In genomic region chr3:75048650-75049049, GRCh38 we compare ENCODE assay signal across 1 cellular context.
TF ChIP-seq lines count a peak whose summit lies in the region.

No MANE protein-coding gene starts in this region.

TF ChIP-seq in IMR-90, 13 proteins besides CTCF, POLR2A, EP300 and RAD21:
- no peak for TF ChIP-seq NFE2L2 (IDR thresholded peaks at IDR 0.05; ENCODE audit: low read depth, low read length)
- no peak for TF ChIP-seq MAFK (IDR thresholded peaks at IDR 0.05; ENCODE audit: low read depth, low read length)
- no peak for TF ChIP-seq CHD1 (IDR thresholded peaks at IDR 0.05; ENCODE audit: low read depth, low read length)
- TF ChIP-seq RFX5 (IDR thresholded peaks at IDR 0.05; ENCODE audit: low read depth, low read length), result no peak
- TF ChIP-seq RCOR1 (IDR thresholded peaks at IDR 0.05; ENCODE audit: insufficient replicate concordance, low read length), result no peak
- no peak for TF ChIP-seq CEBPB (IDR thresholded peaks at IDR 0.05; ENCODE audit: low read depth, low read length)
- no peak for TF ChIP-seq USF2 (IDR thresholded peaks at IDR 0.05; ENCODE audit: low read depth, low read length)
- no peak for TF ChIP-seq FOS (IDR thresholded peaks at IDR 0.05; ENCODE audit: low read depth, low read length)
- TF ChIP-seq ELK1 (IDR thresholded peaks at IDR 0.05; ENCODE audit: borderline replicate concordance, low read depth, low read length), result no peak
- TF ChIP-seq MXI1 (IDR thresholded peaks at IDR 0.05; ENCODE audit: borderline replicate concordance, low read depth, low read length), result no peak
- no peak for TF ChIP-seq MAZ (IDR thresholded peaks at IDR 0.05; ENCODE audit: borderline replicate concordance, low read depth, low read length)
- no peak for TF ChIP-seq SMC3 (IDR thresholded peaks at IDR 0.05; ENCODE audit: low read depth, low read length)
- TF ChIP-seq BHLHE40 (IDR thresholded peaks at IDR 0.05; ENCODE audit: low read depth, low read length), result no peak
